3 cellular contexts compared by ENCODE assay signal in the genomic region with DNA sequence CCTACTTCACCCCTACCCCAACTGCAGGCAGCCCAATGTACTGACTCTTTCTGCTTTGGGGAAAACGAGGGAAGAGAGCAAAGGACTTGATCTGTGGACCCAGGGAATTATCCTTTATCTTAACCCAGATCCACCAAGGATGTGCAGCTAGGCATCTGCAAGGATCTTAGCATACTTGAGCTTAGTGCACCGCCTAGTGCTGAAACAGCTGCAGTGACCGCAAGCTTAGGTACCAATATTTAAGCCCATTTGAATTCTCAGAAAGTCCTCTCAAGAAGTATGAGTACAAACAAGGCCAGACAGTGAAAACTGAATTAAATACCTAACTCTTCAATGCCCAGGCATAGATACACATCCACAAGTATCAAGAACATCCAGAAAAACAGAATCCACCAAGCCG.
TF ChIP-seq lines count a peak whose summit lies in the region.

No MANE protein-coding gene starts in this region.

TF ChIP-seq in SK-N-SH, 30 proteins besides CTCF, POLR2A, EP300 and RAD21:
- no peak for TF ChIP-seq MXI1 (IDR thresholded peaks at IDR 0.05; ENCODE audit: low read depth, low read length)
- no peak for TF ChIP-seq PBX3 (IDR thresholded peaks at IDR 0.05)
- TF ChIP-seq REST (IDR thresholded peaks at IDR 0.05; ENCODE audit: low read depth, low read length), result no peak

TF ChIP-seq in SK-N-SH treated with all-trans-retinoic acid at 6 μM for 48 hours, 23 proteins besides CTCF, POLR2A, EP300 and RAD21:
- TF ChIP-seq, protein P1, sequence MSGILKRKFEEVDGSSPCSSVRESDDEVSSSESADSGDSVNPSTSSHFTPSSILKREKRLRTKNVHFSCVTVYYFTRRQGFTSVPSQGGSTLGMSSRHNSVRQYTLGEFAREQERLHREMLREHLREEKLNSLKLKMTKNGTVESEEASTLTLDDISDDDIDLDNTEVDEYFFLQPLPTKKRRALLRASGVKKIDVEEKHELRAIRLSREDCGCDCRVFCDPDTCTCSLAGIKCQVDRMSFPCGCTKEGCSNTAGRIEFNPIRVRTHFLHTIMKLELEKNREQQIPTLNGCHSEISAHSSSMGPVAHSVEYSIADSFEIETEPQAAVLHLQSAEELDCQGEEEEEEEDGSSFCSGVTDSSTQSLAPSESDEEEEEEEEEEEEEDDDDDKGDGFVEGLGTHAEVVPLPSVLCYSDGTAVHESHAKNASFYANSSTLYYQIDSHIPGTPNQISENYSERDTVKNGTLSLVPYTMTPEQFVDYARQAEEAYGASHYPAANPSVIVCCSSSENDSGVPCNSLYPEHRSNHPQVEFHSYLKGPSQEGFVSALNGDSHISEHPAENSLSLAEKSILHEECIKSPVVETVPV (CRISPR knock-in tag; IDR thresholded peaks at IDR 0.05), result no peak
- TF ChIP-seq, protein P2, sequence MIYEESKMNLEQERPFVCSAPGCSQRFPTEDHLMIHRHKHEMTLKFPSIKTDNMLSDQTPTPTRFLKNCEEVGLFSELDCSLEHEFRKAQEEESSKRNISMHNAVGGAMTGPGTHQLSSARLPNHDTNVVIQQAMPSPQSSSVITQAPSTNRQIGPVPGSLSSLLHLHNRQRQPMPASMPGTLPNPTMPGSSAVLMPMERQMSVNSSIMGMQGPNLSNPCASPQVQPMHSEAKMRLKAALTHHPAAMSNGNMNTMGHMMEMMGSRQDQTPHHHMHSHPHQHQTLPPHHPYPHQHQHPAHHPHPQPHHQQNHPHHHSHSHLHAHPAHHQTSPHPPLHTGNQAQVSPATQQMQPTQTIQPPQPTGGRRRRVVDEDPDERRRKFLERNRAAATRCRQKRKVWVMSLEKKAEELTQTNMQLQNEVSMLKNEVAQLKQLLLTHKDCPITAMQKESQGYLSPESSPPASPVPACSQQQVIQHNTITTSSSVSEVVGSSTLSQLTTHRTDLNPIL (CRISPR knock-in tag; IDR thresholded peaks at IDR 0.05; ENCODE audit: low read depth), result no peak
- no peak for TF ChIP-seq POU6F1 (CRISPR knock-in tag; IDR thresholded peaks at IDR 0.05; ENCODE audit: borderline replicate concordance, low read depth)
- no peak for TF ChIP-seq ZNF8 (CRISPR knock-in tag; IDR thresholded peaks at IDR 0.05)
- no peak for TF ChIP-seq TOX (CRISPR knock-in tag; IDR thresholded peaks at IDR 0.05; ENCODE audit: borderline replicate concordance)
- TF ChIP-seq TCF4 (CRISPR knock-in tag; IDR thresholded peaks at IDR 0.05; ENCODE audit: borderline replicate concordance), result no peak
- TF ChIP-seq ZC3H10 (CRISPR knock-in tag; IDR thresholded peaks at IDR 0.05), result no peak
- TF ChIP-seq PPARA (CRISPR knock-in tag; IDR thresholded peaks at IDR 0.05; ENCODE audit: borderline replicate concordance), result no peak
- TF ChIP-seq GLIS3 (CRISPR knock-in tag; IDR thresholded peaks at IDR 0.05), result no peak
- no peak for TF ChIP-seq PATZ1 (CRISPR knock-in tag; IDR thresholded peaks at IDR 0.05; ENCODE audit: borderline replicate concordance)
- no peak for TF ChIP-seq RARB (CRISPR knock-in tag; IDR thresholded peaks at IDR 0.05)

TF ChIP-seq in H1, 55 proteins besides CTCF, POLR2A, EP300 and RAD21:
- TF ChIP-seq RBBP5 (IDR thresholded peaks at IDR 0.05; ENCODE audit: borderline replicate concordance, low read depth, low read length) (no peak), CTBP2 (IDR thresholded peaks at IDR 0.05; ENCODE audit: borderline replicate concordance, insufficient read depth, insufficient read length, low read length) (no peak), SRF (IDR thresholded peaks at IDR 0.05; ENCODE audit: low read depth, low read length) (no peak), NRF1 (IDR thresholded peaks at IDR 0.05; ENCODE audit: low read depth, low read length) (no peak), YY1 (IDR thresholded peaks at IDR 0.05; ENCODE audit: low read depth, low read length) (no peak), HDAC2 (IDR thresholded peaks at IDR 0.05; ENCODE audit: borderline replicate concordance in 1 of 2, low read depth in 2 of 2, low read length in 2 of 2) (no peak), ZNF274 (IDR thresholded peaks at IDR 0.05; ENCODE audit: borderline replicate concordance, extremely low read depth, low read length) (no peak), KDM4A (IDR thresholded peaks at IDR 0.05; ENCODE audit: low read depth, low read length, severe bottlenecking) (no peak), JUN (IDR thresholded peaks at IDR 0.05; ENCODE audit: low read depth, low read length) (no peak), CBX8 (IDR thresholded peaks at IDR 0.05; ENCODE audit: borderline replicate concordance, low read depth, low read length) (no peak), SUZ12 (IDR thresholded peaks at IDR 0.05; ENCODE audit: low read length) (no peak), TCF12 (IDR thresholded peaks at IDR 0.05; ENCODE audit: low read depth, low read length) (no peak)
